In the genomic region with DNA sequence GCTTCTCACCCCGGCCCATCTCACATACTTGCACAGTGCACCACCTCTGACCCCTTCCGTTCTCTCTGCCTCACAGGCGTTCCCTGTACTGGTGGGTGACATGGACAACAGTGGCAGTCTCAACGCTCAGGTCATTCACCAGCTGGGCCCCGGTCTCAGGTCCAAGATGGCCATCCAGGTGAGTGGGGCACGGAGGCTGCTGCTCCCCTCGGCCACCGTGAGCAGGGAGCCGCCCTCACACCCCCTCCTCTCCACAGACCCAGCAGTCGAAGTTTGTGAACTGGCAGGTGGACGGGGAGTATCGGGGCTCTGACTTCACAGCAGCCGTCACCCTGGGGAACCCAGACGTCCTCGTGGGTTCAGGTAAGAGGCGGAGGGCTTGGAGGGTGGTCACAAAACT, we compare ENCODE assay signal across 19 cellular contexts. TPM values are rescaled to one million over a fixed set of nuclear protein-coding genes. Genes with fewer than 3 reads are reported as not detected.
DNase-seq lines count a peak whose midpoint lies in the region; ATAC-seq, FAIRE-seq and TF ChIP-seq lines count a peak whose summit lies in the region.
"Had no signal": no experiment of that assay in that cellular context is flagged by ENCODE, and none has a peak within 500 bp of the region (broad histone marks: within the 10 kb centered on the region; RNA-seq: fewer than 3 reads in every experiment).

No MANE protein-coding gene starts in this region.

- no peak for DNase-seq in HepG2 (ENCODE audit: low spot score)
- DNase-seq in right lobe of liver, result no peak
- DNase-seq in adipocyte (ENCODE audit: low read depth), result no peak
- DNase-seq in NCI-H226, result no peak
- DNase-seq in stimulated activated CD4-positive, alpha-beta T cell treated with anti-CD3 and anti-CD28 coated beads, Interleukin-12 subunit alpha, Interleukin-12 subunit beta, amount 100 ng/mL, for 4 hours, result no peak
- DNase-seq: ACHN, DMS79 treated with DMSO at 0.1 percent for 48 hours, KG1, NCI-H1417, NCI-H187, NCI-H2107, NCI-H510A treated with DMSO at 0.1 percent for 48 hours, NCI-H774, SIG-M5 had no signal

- H3K36me3 ChIP-seq in HepG2 (replicated peaks in 1 of 2; ENCODE audit: control insufficient read depth in 1 of 2, insufficient read depth in 2 of 2, low read length in 2 of 2) (peaks cover 42 to 55% of the 10 kb centered on the region in 2 experiments), right lobe of liver (peaks cover 0 to 31% (median 18%) of the 10 kb centered on the region in 4 donors), adipocyte (ENCODE audit: control insufficient read depth, insufficient read depth, low read length, severe bottlenecking) (peaks cover 55% of the 10 kb centered on the region)

- no peaks in the 10 kb centered on the region for H4K20me1 ChIP-seq in HepG2 (ENCODE audit: insufficient read depth, low read length)

- H3K4me3 ChIP-seq in HepG2 (replicated peaks in 1 of 3; ENCODE audit: insufficient read depth in 1 of 3, low read depth in 2 of 3, low read length in 3 of 3) (no peak overlapping the region), right lobe of liver (no peak overlapping the region), adipocyte (ENCODE audit: low read length) (peak overlapping the region; percentile 97)

- H3K79me2 ChIP-seq in HepG2 (ENCODE audit: insufficient read depth, low read length), result peaks cover 39% of the 10 kb centered on the region

- ATAC-seq in HepG2, result no peak
- no peak for ATAC-seq in right lobe of liver
- ATAC-seq: SK-N-SH treated with all-trans-retinoic acid at 6 μM for 48 hours had no signal

- 98% methylated on average over 5 of the region's 16 CpGs for WGBS in HepG2 (ENCODE audit: low lambda C conversion rate)
- WGBS in right lobe of liver (ENCODE audit: insufficient coverage, low coverage, low lambda C conversion rate, missing lambda C conversion rate), result 98% methylated on average over 8 of the region's 16 CpGs

- H3K9ac ChIP-seq in HepG2 (ENCODE audit: insufficient read depth, low read depth, low read length) (no peak overlapping the region), adipocyte (ENCODE audit: low read length) (peak overlapping the region; percentile 96)

- TF ChIP-seq CTCF in HepG2 (CRISPR knock-in tag; IDR thresholded peaks at IDR 0.05) (no peak), right lobe of liver (IDR thresholded peaks at IDR 0.05) (no peak)

- POLR2A ChIA-PET in HepG2 (lab: Yijun Ruan, JAX), result no interaction called here

- in situ Hi-C loops in HepG2 (cut with HindIII; ENCODE audit: extremely low pct_ligation_motif_present, low pct_unique_long_range_greater_than_20kb), result no loop called here

- no peak for TF ChIP-seq EP300 in HepG2 (IDR thresholded peaks at IDR 0.05; ENCODE audit: low read depth in 2 of 2, low read length in 2 of 2)
- no peak for TF ChIP-seq EP300 in HepG2 (CRISPR knock-in tag; IDR thresholded peaks at IDR 0.05; ENCODE audit: borderline replicate concordance)

- no peak overlapping the region for H3K27ac ChIP-seq in HepG2 (ENCODE audit: extremely low read length, insufficient read depth, low read length)
- no peak overlapping the region for H3K27ac ChIP-seq in right lobe of liver
- H3K27ac ChIP-seq: C4-2B had no signal

- no peak overlapping the region for H3K4me2 ChIP-seq in HepG2 (ENCODE audit: low read depth, low read length)

- TF ChIP-seq RAD21 in HepG2 (CRISPR knock-in tag; IDR thresholded peaks at IDR 0.05), result no peak

- H2AFZ ChIP-seq in HepG2 (ENCODE audit: low read length), result no peak overlapping the region

- FAIRE-seq in HepG2 (lab: Jason Lieb, UNC), result no peak

- H3K4me1 ChIP-seq in HepG2 (ENCODE audit: insufficient read depth, low read length) (peaks cover 28% of the 10 kb centered on the region), right lobe of liver (peaks cover 0 to 23% (median 8%) of the 10 kb centered on the region in 4 donors), adipocyte (ENCODE audit: control insufficient read depth, insufficient read depth, low read length) (peaks cover 39% of the 10 kb centered on the region)

- CTCF ChIA-PET in HepG2 (lab: Yijun Ruan, JAX; ENCODE audit: low intra/inter-chr PET ratio, low total read pairs), result no interaction called here

- no peaks in the 10 kb centered on the region; a peak in 1 of 5 replicates for H3K27me3 ChIP-seq in HepG2 (ENCODE audit: control insufficient read depth in 1 of 2, insufficient read depth in 2 of 2, low read length in 2 of 2)
- no peaks in the 10 kb centered on the region for H3K27me3 ChIP-seq in right lobe of liver
- H3K27me3 ChIP-seq in adipocyte (replicated peaks; ENCODE audit: control insufficient read depth, insufficient read depth, low read length), result no peaks in the 10 kb centered on the region

- no peak for TF ChIP-seq POLR2A in HepG2 (IDR thresholded peaks at IDR 0.05; ENCODE audit: insufficient read depth in 1 of 2, low read depth in 2 of 2, low read length in 2 of 2)
- TF ChIP-seq POLR2A in right lobe of liver (IDR thresholded peaks at IDR 0.05), result no peak

- H3K9me3 ChIP-seq in HepG2 (ENCODE audit: low read length), result no peaks in the 10 kb centered on the region
- H3K9me3 ChIP-seq in right lobe of liver, result no peaks in the 10 kb centered on the region
- no peaks in the 10 kb centered on the region for H3K9me3 ChIP-seq in adipocyte (ENCODE audit: control insufficient read depth, low read length)

- BruUV-seq in HepG2 (replicated peaks; lab: Mats Ljungman, UMichigan), result no TSS peak

- intact Hi-C loops in HepG2 (cut with micrococcal nuclease; ENCODE audit: unreplicated experiment), result no loop called here
- intact Hi-C loops in right lobe of liver (cut with DNase I), result no loop called here

RNA-seq across cellular contexts. Expression of gene TOMM40, which starts 2.6 kb away (rescaled TPM):
- total RNA-seq in HepG2 (2016; rRNA removed; fragmentation: Illumina TruSeq; extraction: Trizol) (84.5 and 110 TPM in 2 replicates), right lobe of liver (10 to 100 TPM; 24.9 to 82.6 (median 26.7) TPM)
- total RNA-seq in HepG2 (2016; cell fraction: cytosol; rRNA removed; fragmentation: Illumina TruSeq; extraction: Trizol; ENCODE audit: low read depth), result 53.8 and 61.2 TPM in 2 replicates
- 80.8 and 107 TPM in 2 replicates for total RNA-seq in HepG2 (2016; cell fraction: insoluble cytoplasmic fraction; rRNA removed; fragmentation: Illumina TruSeq; extraction: Trizol)
- total RNA-seq in HepG2 (2016; cell fraction: membrane; rRNA removed; fragmentation: Illumina TruSeq; extraction: Trizol), result 83.6 and 90.9 TPM in 2 replicates
- total RNA-seq in HepG2 (2016; cell fraction: nucleus; rRNA removed; fragmentation: Illumina TruSeq; extraction: Trizol), result 53.3 and 59.8 TPM in 2 replicates
- 72.0 and 80.8 TPM in 2 replicates for polyA plus RNA-seq in HepG2 (2011; rRNA removed)
- polyA plus RNA-seq in HepG2 (2011; cell fraction: cytosol; rRNA removed), result 70.1 and 101 TPM in 2 replicates
- polyA plus RNA-seq in HepG2 (2011; cell fraction: nucleus; rRNA removed), result 86.1 and 90.7 TPM in 2 replicates
- 50.6 and 56.9 TPM in 2 replicates for polyA plus RNA-seq in HepG2 (2012)
- 78.5 and 80.1 TPM in 2 replicates for polyA plus RNA-seq in HepG2 (2016; cell fraction: cytosol; fragmentation: Illumina TruSeq; extraction: Trizol; ENCODE audit: low read depth)
- polyA plus RNA-seq in HepG2 (2016; cell fraction: insoluble cytoplasmic fraction; fragmentation: Illumina TruSeq; extraction: Trizol; ENCODE audit: low read depth), result 123 and 139 TPM in 2 replicates
- polyA plus RNA-seq in HepG2 (2016; cell fraction: membrane; fragmentation: Illumina TruSeq; extraction: Trizol; ENCODE audit: low read depth), result 85.7 and 87.8 TPM in 2 replicates
- 130 and 133 TPM in 2 replicates for polyA plus RNA-seq in HepG2 (2016; cell fraction: nucleus; fragmentation: Illumina TruSeq; extraction: Trizol; ENCODE audit: insufficient read depth, low read depth)
- 89.9 and 116 TPM in 2 replicates for polyA minus RNA-seq in HepG2 (2011; rRNA and poly(A)+ RNA removed; ENCODE audit: low replicate concordance)
- 25.4 and 31.5 TPM in 2 replicates for polyA minus RNA-seq in HepG2 (2011; cell fraction: cytosol; rRNA and poly(A)+ RNA removed)
- 14.4 and 14.8 TPM in 2 replicates for polyA minus RNA-seq in HepG2 (2011; cell fraction: nucleus; rRNA and poly(A)+ RNA removed)

RNA-seq across cellular contexts. Expression of gene APOE, which starts 11.9 kb away (rescaled TPM):
- total RNA-seq in HepG2 (2016; rRNA removed; fragmentation: Illumina TruSeq; extraction: Trizol) (458 and 1,328 TPM in 2 replicates), right lobe of liver (1,000 to 10,000 TPM; 3,480 to 8,780 (median 4,667) TPM)
- total RNA-seq in HepG2 (2016; cell fraction: cytosol; rRNA removed; fragmentation: Illumina TruSeq; extraction: Trizol; ENCODE audit: low read depth), result 159 and 166 TPM in 2 replicates
- total RNA-seq in HepG2 (2016; cell fraction: insoluble cytoplasmic fraction; rRNA removed; fragmentation: Illumina TruSeq; extraction: Trizol), result 502 and 1,332 TPM in 2 replicates
- 224 and 230 TPM in 2 replicates for total RNA-seq in HepG2 (2016; cell fraction: membrane; rRNA removed; fragmentation: Illumina TruSeq; extraction: Trizol)
- 800 and 999 TPM in 2 replicates for total RNA-seq in HepG2 (2016; cell fraction: nucleus; rRNA removed; fragmentation: Illumina TruSeq; extraction: Trizol)
- 1,470 and 1,944 TPM in 2 replicates for polyA plus RNA-seq in HepG2 (2011; rRNA removed)
- 2,997 and 3,700 TPM in 2 replicates for polyA plus RNA-seq in HepG2 (2011; cell fraction: cytosol; rRNA removed)
- polyA plus RNA-seq in HepG2 (2011; cell fraction: nucleus; rRNA removed), result 1,674 and 2,058 TPM in 2 replicates
- 709 and 938 TPM in 2 replicates for polyA plus RNA-seq in HepG2 (2012)
- 177 and 191 TPM in 2 replicates for polyA plus RNA-seq in HepG2 (2016; cell fraction: cytosol; fragmentation: Illumina TruSeq; extraction: Trizol; ENCODE audit: low read depth)
- 450 and 491 TPM in 2 replicates for polyA plus RNA-seq in HepG2 (2016; cell fraction: insoluble cytoplasmic fraction; fragmentation: Illumina TruSeq; extraction: Trizol; ENCODE audit: low read depth)
- 185 and 190 TPM in 2 replicates for polyA plus RNA-seq in HepG2 (2016; cell fraction: membrane; fragmentation: Illumina TruSeq; extraction: Trizol; ENCODE audit: low read depth)
- 1,533 and 1,741 TPM in 2 replicates for polyA plus RNA-seq in HepG2 (2016; cell fraction: nucleus; fragmentation: Illumina TruSeq; extraction: Trizol; ENCODE audit: insufficient read depth, low read depth)
- polyA minus RNA-seq in HepG2 (2011; rRNA and poly(A)+ RNA removed; ENCODE audit: low replicate concordance), result 0.40 and 224 TPM in 2 replicates
- 272 and 395 TPM in 2 replicates for polyA minus RNA-seq in HepG2 (2011; cell fraction: cytosol; rRNA and poly(A)+ RNA removed)
- 73.5 and 101 TPM in 2 replicates for polyA minus RNA-seq in HepG2 (2011; cell fraction: nucleus; rRNA and poly(A)+ RNA removed)

RNA-seq across cellular contexts. Expression of gene APOC1, which starts 20.7 kb away (rescaled TPM):
- total RNA-seq in HepG2 (2016; rRNA removed; fragmentation: Illumina TruSeq; extraction: Trizol) (417 and 600 TPM in 2 replicates), right lobe of liver (1,000 to 10,000 TPM; 4,903 to 7,393 (median 5,741) TPM)
- 534 and 640 TPM in 2 replicates for total RNA-seq in HepG2 (2016; cell fraction: cytosol; rRNA removed; fragmentation: Illumina TruSeq; extraction: Trizol; ENCODE audit: low read depth)
- total RNA-seq in HepG2 (2016; cell fraction: insoluble cytoplasmic fraction; rRNA removed; fragmentation: Illumina TruSeq; extraction: Trizol), result 415 and 575 TPM in 2 replicates
- 550 and 704 TPM in 2 replicates for total RNA-seq in HepG2 (2016; cell fraction: membrane; rRNA removed; fragmentation: Illumina TruSeq; extraction: Trizol)
- 303 and 371 TPM in 2 replicates for total RNA-seq in HepG2 (2016; cell fraction: nucleus; rRNA removed; fragmentation: Illumina TruSeq; extraction: Trizol)
- polyA plus RNA-seq in HepG2 (2011; rRNA removed), result 1,235 and 1,480 TPM in 2 replicates
- polyA plus RNA-seq in HepG2 (2011; cell fraction: cytosol; rRNA removed), result 789 and 856 TPM in 2 replicates
- polyA plus RNA-seq in HepG2 (2011; cell fraction: nucleus; rRNA removed), result 221 and 239 TPM in 2 replicates
- polyA plus RNA-seq in HepG2 (2012), result 609 and 1,000 TPM in 2 replicates
- polyA plus RNA-seq in HepG2 (2016; cell fraction: cytosol; fragmentation: Illumina TruSeq; extraction: Trizol; ENCODE audit: low read depth), result 629 and 790 TPM in 2 replicates
- 381 and 408 TPM in 2 replicates for polyA plus RNA-seq in HepG2 (2016; cell fraction: insoluble cytoplasmic fraction; fragmentation: Illumina TruSeq; extraction: Trizol; ENCODE audit: low read depth)
- polyA plus RNA-seq in HepG2 (2016; cell fraction: membrane; fragmentation: Illumina TruSeq; extraction: Trizol; ENCODE audit: low read depth), result 501 and 616 TPM in 2 replicates
- polyA plus RNA-seq in HepG2 (2016; cell fraction: nucleus; fragmentation: Illumina TruSeq; extraction: Trizol; ENCODE audit: insufficient read depth, low read depth), result 540 and 648 TPM in 2 replicates
- polyA minus RNA-seq in HepG2 (2011; rRNA and poly(A)+ RNA removed; ENCODE audit: low replicate concordance), result 364 TPM in 1 of 2 replicates, not detected in the other
- 191 and 220 TPM in 2 replicates for polyA minus RNA-seq in HepG2 (2011; cell fraction: cytosol; rRNA and poly(A)+ RNA removed)
- polyA minus RNA-seq in HepG2 (2011; cell fraction: nucleus; rRNA and poly(A)+ RNA removed), result 50.5 and 79.1 TPM in 2 replicates
- total RNA-seq: H4 had no signal

RNA-seq across cellular contexts. Expression of gene NECTIN2, which starts 47.6 kb away (rescaled TPM):
- total RNA-seq in HepG2 (2016; rRNA removed; fragmentation: Illumina TruSeq; extraction: Trizol) (32.7 and 75.4 TPM in 2 replicates), right lobe of liver (100 to 1,000 TPM in 1 of 6 experiments, 10 to 100 TPM in 5; 63.5 to 127 (median 87.4) TPM)
- 14.1 and 16.2 TPM in 2 replicates for total RNA-seq in HepG2 (2016; cell fraction: cytosol; rRNA removed; fragmentation: Illumina TruSeq; extraction: Trizol; ENCODE audit: low read depth)
- 26.6 and 79.7 TPM in 2 replicates for total RNA-seq in HepG2 (2016; cell fraction: insoluble cytoplasmic fraction; rRNA removed; fragmentation: Illumina TruSeq; extraction: Trizol)
- total RNA-seq in HepG2 (2016; cell fraction: membrane; rRNA removed; fragmentation: Illumina TruSeq; extraction: Trizol), result 27.2 and 31.1 TPM in 2 replicates
- total RNA-seq in HepG2 (2016; cell fraction: nucleus; rRNA removed; fragmentation: Illumina TruSeq; extraction: Trizol), result 65.4 and 75.4 TPM in 2 replicates
- polyA plus RNA-seq in HepG2 (2011; rRNA removed), result 114 and 164 TPM in 2 replicates
- 99.1 and 107 TPM in 2 replicates for polyA plus RNA-seq in HepG2 (2011; cell fraction: cytosol; rRNA removed)
- polyA plus RNA-seq in HepG2 (2011; cell fraction: nucleus; rRNA removed), result 78.9 and 91.7 TPM in 2 replicates
- polyA plus RNA-seq in HepG2 (2012), result 75.5 and 159 TPM in 2 replicates
- 13.2 and 14.3 TPM in 2 replicates for polyA plus RNA-seq in HepG2 (2016; cell fraction: cytosol; fragmentation: Illumina TruSeq; extraction: Trizol; ENCODE audit: low read depth)
- 33.0 and 42.6 TPM in 2 replicates for polyA plus RNA-seq in HepG2 (2016; cell fraction: insoluble cytoplasmic fraction; fragmentation: Illumina TruSeq; extraction: Trizol; ENCODE audit: low read depth)
- polyA plus RNA-seq in HepG2 (2016; cell fraction: membrane; fragmentation: Illumina TruSeq; extraction: Trizol; ENCODE audit: low read depth), result 24.0 and 26.9 TPM in 2 replicates
- polyA plus RNA-seq in HepG2 (2016; cell fraction: nucleus; fragmentation: Illumina TruSeq; extraction: Trizol; ENCODE audit: insufficient read depth, low read depth), result 142 TPM in 2 replicates
- polyA minus RNA-seq in HepG2 (2011; rRNA and poly(A)+ RNA removed; ENCODE audit: low replicate concordance), result 35.2 and 152 TPM in 2 replicates
- 59.6 and 69.2 TPM in 2 replicates for polyA minus RNA-seq in HepG2 (2011; cell fraction: cytosol; rRNA and poly(A)+ RNA removed)
- polyA minus RNA-seq in HepG2 (2011; cell fraction: nucleus; rRNA and poly(A)+ RNA removed), result 28.7 and 29.8 TPM in 2 replicates

RNA-seq across cellular contexts. Expression of gene APOC4, which starts 48.3 kb away (rescaled TPM):
- total RNA-seq in HepG2 (2016; rRNA removed; fragmentation: Illumina TruSeq; extraction: Trizol) (0.46 TPM in 1 of 2 replicates, not detected in the other), right lobe of liver (100 to 1,000 TPM in 5 of 6 experiments, 10 to 100 TPM in 1; 55.6 to 462 (median 203) TPM)
- 0.79 TPM in 1 of 2 replicates, not detected in the other for total RNA-seq in HepG2 (2016; cell fraction: cytosol; rRNA removed; fragmentation: Illumina TruSeq; extraction: Trizol; ENCODE audit: low read depth)
- total RNA-seq in HepG2 (2016; cell fraction: insoluble cytoplasmic fraction; rRNA removed; fragmentation: Illumina TruSeq; extraction: Trizol), result 1.1 TPM in 1 of 2 replicates, not detected in the other
- total RNA-seq in HepG2 (2016; cell fraction: membrane; rRNA removed; fragmentation: Illumina TruSeq; extraction: Trizol), result 0.49 and 0.72 TPM in 2 replicates
- total RNA-seq in HepG2 (2016; cell fraction: nucleus; rRNA removed; fragmentation: Illumina TruSeq; extraction: Trizol), result not detected in 2 replicates
- polyA plus RNA-seq in HepG2 (2011; rRNA removed), result not detected in 2 replicates
- polyA plus RNA-seq in HepG2 (2011; cell fraction: cytosol; rRNA removed), result not detected in 2 replicates
- polyA plus RNA-seq in HepG2 (2011; cell fraction: nucleus; rRNA removed), result not detected in 2 replicates
- polyA plus RNA-seq in HepG2 (2012), result not detected in 2 replicates
- polyA plus RNA-seq in HepG2 (2016; cell fraction: cytosol; fragmentation: Illumina TruSeq; extraction: Trizol; ENCODE audit: low read depth), result 0.45 and 0.79 TPM in 2 replicates
- polyA plus RNA-seq in HepG2 (2016; cell fraction: insoluble cytoplasmic fraction; fragmentation: Illumina TruSeq; extraction: Trizol; ENCODE audit: low read depth), result not detected in 2 replicates
- 0.41 TPM in 1 of 2 replicates, not detected in the other for polyA plus RNA-seq in HepG2 (2016; cell fraction: membrane; fragmentation: Illumina TruSeq; extraction: Trizol; ENCODE audit: low read depth)
- not detected in 2 replicates for polyA plus RNA-seq in HepG2 (2016; cell fraction: nucleus; fragmentation: Illumina TruSeq; extraction: Trizol; ENCODE audit: insufficient read depth, low read depth)
- not detected in 2 replicates for polyA minus RNA-seq in HepG2 (2011; rRNA and poly(A)+ RNA removed; ENCODE audit: low replicate concordance)
- polyA minus RNA-seq in HepG2 (2011; cell fraction: cytosol; rRNA and poly(A)+ RNA removed), result not detected in 2 replicates
- polyA minus RNA-seq in HepG2 (2011; cell fraction: nucleus; rRNA and poly(A)+ RNA removed), result not detected in 2 replicates
- total RNA-seq: G401, H4, RPMI7951 had no signal
